ENCODE assay signal across 15 cellular contexts in the genomic region with DNA sequence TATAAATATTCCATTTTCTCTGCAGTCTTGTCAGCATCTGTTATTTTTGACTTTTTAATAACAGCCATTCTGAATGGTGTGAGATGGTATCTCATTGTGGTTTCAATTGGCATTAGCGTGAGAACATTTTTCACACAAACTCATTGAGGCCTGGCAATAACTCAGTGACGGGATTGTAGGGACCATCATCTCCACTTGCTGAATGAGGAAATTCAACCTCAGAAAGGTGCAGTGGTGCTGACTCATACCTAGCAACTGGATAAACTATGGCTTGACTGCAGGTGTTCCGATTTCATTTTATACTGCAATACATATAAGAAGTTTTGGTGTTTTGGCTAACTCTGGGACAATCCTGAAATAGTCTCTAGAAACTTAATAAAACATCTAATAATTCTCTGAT.
DNase-seq lines count a peak whose midpoint lies in the region; ATAC-seq, FAIRE-seq and TF ChIP-seq lines count a peak whose summit lies in the region.
"Had no signal": no experiment of that assay in that cellular context is flagged by ENCODE, and none has a peak within 500 bp of the region (broad histone marks: within the 10 kb centered on the region; RNA-seq: fewer than 3 reads in every experiment).

No MANE protein-coding gene starts in this region.

- peaks cover 9% of the 10 kb centered on the region for H3K4me1 ChIP-seq in DND-41 (ENCODE audit: insufficient read depth, low read length)
- H3K4me1 ChIP-seq in pancreas, result no peaks in the 10 kb centered on the region
- H3K4me1 ChIP-seq: BLaER1 treated with 17β-estradiol and CSF1 and Interleukin-3, amounts not matched to agents 10 nM and 100 nM; HAP-1 had no signal

- H3K27ac ChIP-seq in DND-41 (ENCODE audit: low read length) (no peak overlapping the region; the same call in 1 of the 2 replicates), epithelial cell of prostate (no peak overlapping the region), pancreas (no peak overlapping the region)
- H3K27ac ChIP-seq: BLaER1 treated with 17β-estradiol and CSF1 and Interleukin-3, amounts not matched to agents 10 nM and 100 nM; GM23248; HL-60 had no signal

- H3K36me3 Mint-ChIP-seq in MCF 10A (ENCODE audit: insufficient read depth, unreplicated experiment), result peaks cover 6% of the 10 kb centered on the region
- H3K36me3 Mint-ChIP-seq: CD8-positive, alpha-beta T cell had no signal

- no peak for TF ChIP-seq CTCF in DND-41 (IDR thresholded peaks at IDR 0.05; ENCODE audit: borderline replicate concordance, extremely low read depth, low read length, poor library complexity, severe bottlenecking)
- no peak for TF ChIP-seq CTCF in MCF 10A (IDR thresholded peaks at IDR 0.05; ENCODE audit: unreplicated experiment)
- no peak for TF ChIP-seq CTCF in pancreas (IDR thresholded peaks at IDR 0.05)

- no peaks in the 10 kb centered on the region for H3K9me3 Mint-ChIP-seq in MCF 10A (ENCODE audit: unreplicated experiment)
- H3K9me3 Mint-ChIP-seq: CD8-positive, alpha-beta T cell had no signal

- no peaks in the 10 kb centered on the region for H4K20me1 ChIP-seq in DND-41 (ENCODE audit: insufficient read depth, low read length)
- H4K20me1 ChIP-seq: BLaER1 treated with 17β-estradiol and CSF1 and Interleukin-3, amounts not matched to agents 10 nM and 100 nM had no signal

- H3K27ac Mint-ChIP-seq in MCF 10A (ENCODE audit: low read depth, unreplicated experiment), result no peak overlapping the region
- H3K27ac Mint-ChIP-seq: B cell; CD8-positive, alpha-beta T cell had no signal

- H2AFZ ChIP-seq in DND-41 (ENCODE audit: low read depth, low read length), result no peak overlapping the region
- H2AFZ ChIP-seq: GM23248 had no signal

- H3K4me2 ChIP-seq in DND-41 (ENCODE audit: insufficient read depth, low read length), result no peak overlapping the region
- H3K4me2 ChIP-seq: BLaER1 treated with 17β-estradiol and CSF1 and Interleukin-3, amounts not matched to agents 10 nM and 100 nM had no signal

- H3K4me3 ChIP-seq in DND-41 (ENCODE audit: low read depth in 1 of 2, low read length in 2 of 2) (no peak overlapping the region), pancreas (no peak overlapping the region)
- H3K4me3 ChIP-seq: BLaER1 treated with 17β-estradiol and CSF1 and Interleukin-3, amounts not matched to agents 10 nM and 100 nM; GM23248; HAP-1 had no signal

- POLR2A ChIA-PET in MCF 10A (lab: Yijun Ruan, JAX), result no interaction called here

- FAIRE-seq in pancreas (lab: Jason Lieb, UNC), result no peak

- WGBS in pancreas, 2 donors, result 83 to 88% methylated on average over 3 of the region's 3 CpGs

- H3K36me3 ChIP-seq in DND-41 (ENCODE audit: insufficient read depth, low read length) (no peaks in the 10 kb centered on the region), pancreas (no peaks in the 10 kb centered on the region)
- H3K36me3 ChIP-seq: BLaER1 treated with 17β-estradiol and CSF1 and Interleukin-3, amounts not matched to agents 10 nM and 100 nM; HAP-1 had no signal

- ATAC-seq in DND-41 (ENCODE audit: insufficient read depth, low read depth) (peak; percentile 76), GM19395 (IDR thresholded peaks at IDR 0.05; ENCODE audit: unreplicated experiment) (no peak), pancreas (no peak), HG02885 (IDR thresholded peaks at IDR 0.05; ENCODE audit: poor library complexity, unreplicated experiment) (no peak)
- ATAC-seq: CD8-positive, alpha-beta T cell had no signal

- no TSS peak for BruUV-seq in MCF 10A (replicated peaks; lab: Mats Ljungman, UMichigan)

- H3K9me3 ChIP-seq in DND-41 (ENCODE audit: insufficient read depth, low read length, severe bottlenecking) (no peaks in the 10 kb centered on the region), pancreas (no peaks in the 10 kb centered on the region)
- H3K9me3 ChIP-seq: BLaER1 treated with 17β-estradiol and CSF1 and Interleukin-3, amounts not matched to agents 10 nM and 100 nM; HAP-1 had no signal

- no peak overlapping the region for H3K9ac ChIP-seq in DND-41 (ENCODE audit: low read depth, low read length)
- H3K9ac ChIP-seq: BLaER1 treated with 17β-estradiol and CSF1 and Interleukin-3, amounts not matched to agents 10 nM and 100 nM; GM23248 had no signal

- DNase-seq in DND-41 (peak; percentile 27), MCF 10A (ENCODE audit: unreplicated experiment) (peak; percentile 8), epithelial cell of prostate (ENCODE audit: low read depth, low spot score) (peak; percentile 59), renal cortical epithelial cell (ENCODE audit: low read depth) (peak; percentile 67), pancreas (no peak)
- DNase-seq: Calu3; CD8-positive, alpha-beta T cell; GDM1; GM23248 had no signal

- CTCF ChIA-PET in MCF 10A (lab: Yijun Ruan, JAX), result interaction anchor here (1.3 kb wide), 1 partner anchor 30 kb away, joined by 3 read pairs; no protein-coding TSS in a partner anchor

- H3K4me3 Mint-ChIP-seq in MCF 10A (ENCODE audit: unreplicated experiment), result no peak overlapping the region
- H3K4me3 Mint-ChIP-seq: B cell; CD8-positive, alpha-beta T cell had no signal

- H3K27me3 Mint-ChIP-seq in MCF 10A (ENCODE audit: insufficient read depth, unreplicated experiment), result no peaks in the 10 kb centered on the region

- no peaks in the 10 kb centered on the region for H3K79me2 ChIP-seq in DND-41 (ENCODE audit: insufficient read depth, low read length)

- intact Hi-C loops in MCF 10A (cut with micrococcal nuclease) (no loop called here), pancreas (cut with DNase I) (no loop called here)

- H3K4me1 Mint-ChIP-seq in MCF 10A (ENCODE audit: insufficient read depth, unreplicated experiment), result no peaks in the 10 kb centered on the region
- H3K4me1 Mint-ChIP-seq: B cell had no signal

- H3K27me3 ChIP-seq in DND-41 (ENCODE audit: insufficient read depth, low read length, poor library complexity) (no peaks in the 10 kb centered on the region), pancreas (no peaks in the 10 kb centered on the region)
- H3K27me3 ChIP-seq: BLaER1 treated with 17β-estradiol and CSF1 and Interleukin-3, amounts not matched to agents 10 nM and 100 nM had no signal

Comparison
In these comparisons a context has a peak if more than half of its experiments do, and no peak if none do; other contexts are left out.
1. DNase-seq: peak in DND-41 (single experiment), MCF 10A (single experiment), epithelial cell of prostate (single experiment) and renal cortical epithelial cell (single experiment); none in pancreas (0 of 6).